In the genomic region with DNA sequence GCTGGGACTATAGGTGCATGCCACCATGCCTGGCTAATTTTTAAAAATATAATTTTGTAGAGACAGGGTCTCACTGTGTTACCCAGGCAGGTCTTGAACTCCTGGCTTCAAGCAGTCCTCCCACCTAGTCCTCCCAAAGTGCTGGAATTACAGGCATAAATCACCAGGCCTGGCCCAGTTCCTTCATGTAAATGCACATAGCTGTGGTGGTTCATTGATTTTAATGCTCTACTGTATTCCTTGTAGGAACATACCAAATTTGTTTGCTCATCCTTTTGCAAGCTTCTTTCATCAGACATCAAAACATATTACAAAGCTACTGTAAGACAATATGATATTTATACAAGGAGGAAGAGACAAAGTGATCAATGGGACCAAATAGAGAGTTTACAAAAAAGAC, we compare ENCODE assay signal across 14 cellular contexts.
DNase-seq lines count a peak whose midpoint lies in the region; ATAC-seq and TF ChIP-seq lines count a peak whose summit lies in the region.
"Had no signal": no experiment of that assay in that cellular context is flagged by ENCODE, and none has a peak within 500 bp of the region (broad histone marks: within the 10 kb centered on the region; RNA-seq: fewer than 3 reads in every experiment).

No MANE protein-coding gene starts in this region.

- TF ChIP-seq EP300 in esophagus muscularis mucosa (IDR thresholded peaks at IDR 0.05) = no peak

- no peak for ATAC-seq in HG03095 (IDR thresholded peaks at IDR 0.05; ENCODE audit: unreplicated experiment)
- no peak for ATAC-seq in right lobe of liver
- ATAC-seq: K562 had no signal

- intact Hi-C loops in esophagus muscularis mucosa (cut with DNase I) (no loop called here), right lobe of liver (cut with DNase I) (no loop called here)

- H3K36me3 ChIP-seq in esophagus muscularis mucosa (no peaks in the 10 kb centered on the region), right lobe of liver (no peaks in the 10 kb centered on the region)

- TF ChIP-seq CTCF in choroid plexus epithelial cell (conservative IDR thresholded peaks at IDR 0.05; ENCODE audit: low read depth, low read length) = no peak
- no peak for TF ChIP-seq CTCF in esophagus muscularis mucosa (IDR thresholded peaks at IDR 0.05)
- no peak for TF ChIP-seq CTCF in right lobe of liver (IDR thresholded peaks at IDR 0.05)

- H3K4me1 ChIP-seq in esophagus muscularis mucosa (peaks cover 0 to 4% (median 0%) of the 10 kb centered on the region in 4 donors), right lobe of liver (no peaks in the 10 kb centered on the region)

- TF ChIP-seq POLR2A in esophagus muscularis mucosa (IDR thresholded peaks at IDR 0.05; ENCODE audit: low read depth) (no peak), right lobe of liver (IDR thresholded peaks at IDR 0.05) (no peak)

- peak; percentile 1 for DNase-seq in EL
- DNase-seq in choroid plexus epithelial cell (ENCODE audit: low read depth) = peak; percentile 11
- DNase-seq in left kidney (ENCODE audit: low read depth, low spot score) = peak; percentile 59
- DNase-seq in esophagus muscularis mucosa (ENCODE audit: extremely low spot score) = no peak
- no peak for DNase-seq in right lobe of liver
- no peak for DNase-seq in HPDE6-E6E7 (ENCODE audit: extremely low spot score)
- DNase-seq: ACHN; C1 segment of cervical spinal cord; Calu3; CD4-positive, alpha-beta T cell; DMS79; GM23248 had no signal

- H3K9me3 ChIP-seq in esophagus muscularis mucosa = no peaks in the 10 kb centered on the region
- H3K9me3 ChIP-seq in right lobe of liver = no peaks in the 10 kb centered on the region

- H3K27me3 ChIP-seq in esophagus muscularis mucosa (no peaks in the 10 kb centered on the region), right lobe of liver (no peaks in the 10 kb centered on the region)

- H3K27ac ChIP-seq in esophagus muscularis mucosa (replicated peaks in 1 of 4) (no peak overlapping the region), right lobe of liver (no peak overlapping the region)
- H3K27ac ChIP-seq: GM23248 had no signal

- H3K4me3 ChIP-seq in choroid plexus epithelial cell (ENCODE audit: low read depth, low read length) (no peak overlapping the region), esophagus muscularis mucosa (no peak overlapping the region), right lobe of liver (no peak overlapping the region)
- H3K4me3 ChIP-seq: GM23248, K562 had no signal

Comparison
In these comparisons a context has a peak if more than half of its experiments do, and no peak if none do; other contexts are left out.
1. DNase-seq: peak in EL (single experiment), choroid plexus epithelial cell (single experiment) and left kidney (single experiment); none in esophagus muscularis mucosa (single experiment), right lobe of liver (0 of 3) and HPDE6-E6E7 (single experiment).